In the genomic region with DNA sequence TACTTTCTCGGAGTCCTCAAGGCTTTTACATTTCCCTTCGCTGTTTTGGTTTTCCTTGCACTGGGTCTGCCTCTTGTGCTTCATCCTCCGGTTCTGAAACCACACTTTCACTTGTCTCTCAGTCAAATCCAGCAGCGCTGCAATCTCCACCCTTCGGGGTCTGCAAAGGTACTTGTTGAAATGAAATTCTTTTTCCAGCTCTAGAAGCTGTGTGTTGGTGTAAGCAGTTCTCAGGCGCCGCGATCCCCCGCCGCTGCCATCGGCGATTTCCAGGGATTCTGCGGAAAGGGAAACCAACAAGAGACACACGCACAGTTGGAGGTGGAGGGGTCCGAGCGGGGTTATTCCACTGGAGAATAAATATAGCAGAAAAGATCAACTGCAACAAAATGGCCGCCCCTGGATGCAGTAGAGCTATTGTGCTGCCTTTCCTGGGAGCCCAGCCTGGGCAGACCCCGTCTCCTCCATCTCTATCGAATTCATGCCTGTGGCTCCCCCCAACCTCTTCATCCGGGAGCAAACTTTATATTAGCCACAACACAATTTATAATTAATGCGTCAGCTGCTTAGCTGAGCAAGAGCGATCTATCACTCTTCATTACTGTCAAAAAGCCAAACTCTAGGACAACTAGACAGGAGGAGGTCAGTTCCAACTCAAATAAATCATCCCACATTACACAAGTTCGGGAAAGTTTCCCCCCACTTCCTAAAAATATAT, we compare ENCODE assay signal across 11 cellular contexts. TPM values are rescaled to one million over a fixed set of nuclear protein-coding genes. Genes with fewer than 3 reads are reported as not detected.
DNase-seq lines count a peak whose midpoint lies in the region; ATAC-seq and TF ChIP-seq lines count a peak whose summit lies in the region.
"Had no signal": no experiment of that assay in that cellular context is flagged by ENCODE, and none has a peak within 500 bp of the region (broad histone marks: within the 10 kb centered on the region; RNA-seq: fewer than 3 reads in every experiment).

No MANE protein-coding gene starts in this region.

- H3K4me1 ChIP-seq in adrenal gland (replicated peaks in 1 of 2): peaks cover 17 to 41% of the 10 kb centered on the region in 2 donors
- peaks cover 0 to 62% (median 4%) of the 10 kb centered on the region in 3 donors for H3K4me1 ChIP-seq in gastroesophageal sphincter
- H3K4me1 ChIP-seq in neural progenitor cell: peaks cover 11% of the 10 kb centered on the region
- H3K4me1 ChIP-seq: BLaER1 treated with 17β-estradiol and CSF1 and Interleukin-3, amounts not matched to agents 10 nM and 100 nM had no signal

- H2AFZ ChIP-seq in neural progenitor cell (replicated peaks): no peak overlapping the region

- peaks cover 80% of the 10 kb centered on the region for H3K27me3 ChIP-seq in CD4-positive, alpha-beta T cell (ENCODE audit: control insufficient read depth, insufficient read depth, low read length)
- H3K27me3 ChIP-seq in adrenal gland (no peaks in the 10 kb centered on the region), gastroesophageal sphincter (no peaks in the 10 kb centered on the region), neural progenitor cell (peaks cover 100% of the 10 kb centered on the region)

- CTCF ChIA-PET in CD4-positive, alpha-beta T cell (lab: Charles Lee): no interaction called here

- no peaks in the 10 kb centered on the region for H3K9me3 Mint-ChIP-seq in CD4-positive, alpha-beta T cell
- peaks cover 4% of the 10 kb centered on the region for H3K9me3 Mint-ChIP-seq in neural progenitor cell

- no peak for ATAC-seq in CD4-positive, alpha-beta T cell (ENCODE audit: poor library complexity)
- ATAC-seq in gastroesophageal sphincter: no peak
- no peak for ATAC-seq in HG03025 (IDR thresholded peaks at IDR 0.05; ENCODE audit: low FRiP score, unreplicated experiment)
- ATAC-seq in GM21825 (IDR thresholded peaks at IDR 0.05; ENCODE audit: unreplicated experiment): no peak

- no peak for TF ChIP-seq EP300 in gastroesophageal sphincter (IDR thresholded peaks at IDR 0.05)

- no peak overlapping the region for H3K9ac ChIP-seq in neural progenitor cell
- H3K9ac ChIP-seq: BLaER1 treated with 17β-estradiol and CSF1 and Interleukin-3, amounts not matched to agents 10 nM and 100 nM had no signal

- H3K4me2 ChIP-seq in neural progenitor cell: peak overlapping the region; percentile 11
- H3K4me2 ChIP-seq: BLaER1 treated with 17β-estradiol and CSF1 and Interleukin-3, amounts not matched to agents 10 nM and 100 nM had no signal

- no peak for TF ChIP-seq POLR2A in adrenal gland (IDR thresholded peaks at IDR 0.05)
- TF ChIP-seq POLR2A in gastroesophageal sphincter (IDR thresholded peaks at IDR 0.05): peak in 1 of 2 donors; percentile 4

- H3K9me3 ChIP-seq in CD4-positive, alpha-beta T cell (ENCODE audit: control insufficient read depth, low read length): no peaks in the 10 kb centered on the region
- H3K9me3 ChIP-seq in adrenal gland (replicated peaks in 1 of 3): no peaks in the 10 kb centered on the region
- H3K9me3 ChIP-seq in gastroesophageal sphincter: no peaks in the 10 kb centered on the region
- no peaks in the 10 kb centered on the region for H3K9me3 ChIP-seq in neural progenitor cell (ENCODE audit: low read depth)
- H3K9me3 ChIP-seq: neutrophil had no signal

- H3K4me3 ChIP-seq in adrenal gland (peak overlapping the region in 2 of 4 donors; percentile 18 to 64), gastroesophageal sphincter (peak overlapping the region; percentile 48 to 96), neural progenitor cell (peak overlapping the region; percentile 3)
- H3K4me3 ChIP-seq: BLaER1 treated with 17β-estradiol and CSF1 and Interleukin-3, amounts not matched to agents 10 nM and 100 nM had no signal

- peak overlapping the region; percentile 1 for H3K4me3 Mint-ChIP-seq in CD4-positive, alpha-beta T cell
- H3K4me3 Mint-ChIP-seq in neural progenitor cell: peak overlapping the region; percentile 67

- peaks cover 100% of the 10 kb centered on the region for H4K20me1 ChIP-seq in neural progenitor cell (ENCODE audit: low read depth)
- H4K20me1 ChIP-seq: BLaER1 treated with 17β-estradiol and CSF1 and Interleukin-3, amounts not matched to agents 10 nM and 100 nM had no signal

- no peak overlapping the region for H3K27ac ChIP-seq in CD4-positive, alpha-beta T cell (ENCODE audit: low read depth, low read length)
- H3K27ac ChIP-seq in adrenal gland: peak overlapping the region in 4 of 5 donors; percentile 29 to 90 (median 62)
- H3K27ac ChIP-seq in gastroesophageal sphincter: peak overlapping the region; percentile 94 to 99 (median 98)
- no peak overlapping the region for H3K27ac ChIP-seq in neural progenitor cell
- H3K27ac ChIP-seq: BLaER1 treated with 17β-estradiol and CSF1 and Interleukin-3, amounts not matched to agents 10 nM and 100 nM; neutrophil had no signal

- TF ChIP-seq CTCF in CD4-positive, alpha-beta T cell (IDR thresholded peaks at IDR 0.05): no peak
- TF ChIP-seq CTCF in adrenal gland (IDR thresholded peaks at IDR 0.05) (no peak), gastroesophageal sphincter (IDR thresholded peaks at IDR 0.05) (no peak), neural progenitor cell (IDR thresholded peaks at IDR 0.05) (no peak)

- H3F3A ChIP-seq in neural progenitor cell (ENCODE audit: low read depth): peaks cover 32% of the 10 kb centered on the region

- H3K79me2 ChIP-seq in neural progenitor cell (ENCODE audit: low read depth): no peaks in the 10 kb centered on the region

- POLR2A ChIA-PET in CD4-positive, alpha-beta T cell (lab: Charles Lee): no interaction called here

- DNase-seq in CD4-positive, alpha-beta T cell: no peak
- peak in 1 of 7 donors; percentile 56 for DNase-seq in adrenal gland
- DNase-seq in neural progenitor cell (ENCODE audit: low spot score): peak; percentile 54
- DNase-seq in activated CD4-positive, alpha-beta T cell treated with anti-CD3 and anti-CD28 coated beads for 1 hour: no peak
- no peak for DNase-seq in NCI-H2029 (lab: John Stamatoyannopoulos, UW)
- DNase-seq: activated naive CD4-positive, alpha-beta T cell treated with Interleukin-2 at 50 U/mL for 16 hours had no signal

- peaks cover 28% of the 10 kb centered on the region for H3K4me1 Mint-ChIP-seq in CD4-positive, alpha-beta T cell (ENCODE audit: low read depth)
- H3K4me1 Mint-ChIP-seq in neural progenitor cell: peaks cover 3% of the 10 kb centered on the region

- intact Hi-C loops in CD4-positive, alpha-beta T cell (cut with DNase I, micrococcal nuclease): no loop called here
- intact Hi-C loops in adrenal gland (cut with DNase I): loop anchor here in 1 of 2 donors (10.0 kb wide), 1 partner anchor 237 kb away; a partner anchor contains a TSS

- H3K36me3 ChIP-seq in adrenal gland (replicated peaks in 1 of 2) (no peaks in the 10 kb centered on the region), gastroesophageal sphincter (no peaks in the 10 kb centered on the region), neural progenitor cell (no peaks in the 10 kb centered on the region)
- H3K36me3 ChIP-seq: BLaER1 treated with 17β-estradiol and CSF1 and Interleukin-3, amounts not matched to agents 10 nM and 100 nM had no signal

- no peak overlapping the region for H3K27ac Mint-ChIP-seq in CD4-positive, alpha-beta T cell
- no peak overlapping the region for H3K27ac Mint-ChIP-seq in neural progenitor cell

- H3K27me3 Mint-ChIP-seq in CD4-positive, alpha-beta T cell: peaks cover 94% of the 10 kb centered on the region
- peaks cover 99% of the 10 kb centered on the region for H3K27me3 Mint-ChIP-seq in neural progenitor cell (ENCODE audit: insufficient read depth, low read depth)

- 30 to 57% (median 37%) methylated on average over 23 of the region's 23 CpGs for WGBS in adrenal gland, 4 donors
- WGBS in gastroesophageal sphincter (ENCODE audit: low coverage in 1 of 2), 2 donors: 0 to 7% methylated on average over 8 to 13 of the region's 23 CpGs

- no peaks in the 10 kb centered on the region for H3K36me3 Mint-ChIP-seq in CD4-positive, alpha-beta T cell (ENCODE audit: low read depth)
- no peaks in the 10 kb centered on the region for H3K36me3 Mint-ChIP-seq in neural progenitor cell

RNA-seq across cellular contexts. Expression of a gene that starts 1.1 kb away (rescaled TPM):
- total RNA-seq in CD4-positive, alpha-beta T cell: not detected
- total RNA-seq in adrenal gland (1 to 10 TPM in 5 of 8 donors, under 1 TPM in 2, not detected in 1; 0.41 to 1.9 (median 1.1) TPM), gastroesophageal sphincter (1 to 10 TPM; 3.1 to 7.0 (median 5.0) TPM), neural progenitor cell (ENCODE audit: low replicate concordance) (not detected in 2 replicates)
- 1 to 10 TPM; 1.2 to 2.8 (median 2.0) TPM for polyA plus RNA-seq in adrenal gland

RNA-seq across cellular contexts. Expression of a gene that starts 5.5 kb away (rescaled TPM):
- total RNA-seq in CD4-positive, alpha-beta T cell: under 1 TPM; 0.14 to 0.22 TPM
- total RNA-seq in adrenal gland (1 to 10 TPM in 2 of 8 donors, under 1 TPM in 5, not detected in 1; 0.18 to 1.1 (median 0.90) TPM), gastroesophageal sphincter (1 to 10 TPM in 1 of 4 donors, under 1 TPM in 2, not detected in 1; 0.23 to 2.3 (median 0.27) TPM), neural progenitor cell (ENCODE audit: low replicate concordance) (not detected in 2 replicates)
- under 1 TPM; 0.30 to 0.97 (median 0.32) TPM for polyA plus RNA-seq in adrenal gland

RNA-seq across cellular contexts. Expression of a gene that starts 29.2 kb away (rescaled TPM):
- total RNA-seq in CD4-positive, alpha-beta T cell: not detected
- total RNA-seq in adrenal gland: 10 to 100 TPM in 1 of 8 donors, 1 to 10 TPM in 7; 3.5 to 10.9 (median 5.6) TPM
- polyA plus RNA-seq in adrenal gland: 10 to 100 TPM in 2 of 3 donors, 1 to 10 TPM in 1; 9.3 to 12.6 (median 11.3) TPM
- total RNA-seq in gastroesophageal sphincter: 10 to 100 TPM in 3 of 4 donors, 1 to 10 TPM in 1; 8.6 to 20.2 (median 15.3) TPM
- not detected in 2 replicates for total RNA-seq in neural progenitor cell (ENCODE audit: low replicate concordance)

RNA-seq across cellular contexts. Expression of a gene that starts 42.1 kb away (rescaled TPM):
- total RNA-seq in CD4-positive, alpha-beta T cell: not detected
- total RNA-seq in adrenal gland: 100 to 1,000 TPM in 1 of 8 donors, 10 to 100 TPM in 7; 39.2 to 132 (median 65.7) TPM
- 10 to 100 TPM; 21.8 to 42.0 (median 25.9) TPM for polyA plus RNA-seq in adrenal gland
- total RNA-seq in gastroesophageal sphincter: 10 to 100 TPM; 11.0 to 34.6 (median 29.3) TPM
- not detected in 2 replicates for total RNA-seq in neural progenitor cell (ENCODE audit: low replicate concordance)

RNA-seq across cellular contexts. Expression of a gene that starts 46.2 kb away (rescaled TPM):
- not detected for total RNA-seq in CD4-positive, alpha-beta T cell
- total RNA-seq in adrenal gland (10 to 100 TPM in 7 of 8 donors, 1 to 10 TPM in 1; 8.5 to 27.2 (median 16.8) TPM), gastroesophageal sphincter (10 to 100 TPM in 1 of 4 donors, under 1 TPM in 1, not detected in 2; 0.46 to 12.7 TPM), neural progenitor cell (ENCODE audit: low replicate concordance) (not detected in 2 replicates)
- 1 to 10 TPM; 1.3 to 5.6 (median 1.4) TPM for polyA plus RNA-seq in adrenal gland

Comparison
In these comparisons a context has a peak if more than half of its experiments do, and no peak if none do; other contexts are left out.
1. H3K27ac ChIP-seq: peak in adrenal gland (4 of 5) and gastroesophageal sphincter (4 of 4); none in CD4-positive, alpha-beta T cell (single experiment) and neural progenitor cell (single experiment).